Comparison of ENCODE assay signal across 15 cellular contexts in genomic region chr4:48079972-48080391, GRCh38. TPM values are rescaled to one million over a fixed set of nuclear protein-coding genes. Genes with fewer than 3 reads are reported as not detected.
DNase-seq lines count a peak whose midpoint lies in the region; TF ChIP-seq lines count a peak whose summit lies in the region.
"Had no signal": no experiment of that assay in that cellular context is flagged by ENCODE, and none has a peak within 500 bp of the region (broad histone marks: within the 10 kb centered on the region; RNA-seq: fewer than 3 reads in every experiment).

No MANE protein-coding gene starts in this region.

- H3K9me3 ChIP-seq in SK-N-MC (ENCODE audit: low read depth, low read length): no peaks in the 10 kb centered on the region
- H3K9me3 ChIP-seq in hepatocyte (ENCODE audit: low read depth): no peaks in the 10 kb centered on the region
- no peaks in the 10 kb centered on the region for H3K9me3 ChIP-seq in skeletal muscle satellite cell (replicated peaks; ENCODE audit: low read length)
- H3K9me3 ChIP-seq: psoas muscle had no signal

- H3K79me2 ChIP-seq in hepatocyte: no peaks in the 10 kb centered on the region

- peaks cover 53% of the 10 kb centered on the region for H3K4me1 Mint-ChIP-seq in activated naive CD4-positive, alpha-beta T cell treated with anti-CD3 and anti-CD28 coated beads, Interleukin-2, amount 50 U/mL, for 24 hours
- H3K4me1 Mint-ChIP-seq in T-helper 2 cell treated with Interferon-gamma antibody and Interleukin-4, amounts not matched to agents 5 μg/mL and 100 μg/mL, for 36 hours (ENCODE audit: low read depth): peaks cover 8% of the 10 kb centered on the region

- H3K4me3 ChIP-seq in SK-N-MC (peak overlapping the region; percentile 32; the same call in 1 of the 2 replicates), hepatocyte (no peak overlapping the region), skeletal muscle satellite cell (ENCODE audit: low read length) (no peak overlapping the region), H7 (ENCODE audit: insufficient read depth, low read depth, low read length) (no peak overlapping the region)
- H3K4me3 ChIP-seq: psoas muscle had no signal

- no peaks in the 10 kb centered on the region for H3K9me2 ChIP-seq in hepatocyte (replicated peaks; ENCODE audit: insufficient read depth)

- H3K36me3 Mint-ChIP-seq in activated naive CD4-positive, alpha-beta T cell treated with anti-CD3 and anti-CD28 coated beads, Interleukin-2, amount 50 U/mL, for 24 hours: peaks cover 14% of the 10 kb centered on the region
- no peaks in the 10 kb centered on the region for H3K36me3 Mint-ChIP-seq in T-helper 2 cell treated with Interferon-gamma antibody and Interleukin-4, amounts not matched to agents 5 μg/mL and 100 μg/mL, for 36 hours (ENCODE audit: low read depth)

- peak overlapping the region; percentile 24 for H3K4me2 ChIP-seq in hepatocyte
- peak overlapping the region; percentile 22 for H3K4me2 ChIP-seq in skeletal muscle satellite cell (ENCODE audit: low read length)

- TF ChIP-seq CTCF in hepatocyte (IDR thresholded peaks at IDR 0.05; ENCODE audit: poor library complexity): no peak

- H3K9ac ChIP-seq in SK-N-MC (ENCODE audit: insufficient read length) (no peak overlapping the region), skeletal muscle satellite cell (ENCODE audit: low read depth, low read length) (no peak overlapping the region)

- 37% methylated on average over 3 of the region's 3 CpGs for WGBS in hepatocyte (ENCODE audit: low lambda C conversion rate, missing lambda C conversion rate)

- no peak for DNase-seq in activated naive CD4-positive, alpha-beta T cell treated with Interleukin-2 at 50 U/mL for 16 hours
- peak; percentile 47 for DNase-seq in SK-N-MC (ENCODE audit: low read depth, low spot score)
- peak; percentile 20 for DNase-seq in hepatocyte (ENCODE audit: low spot score)
- DNase-seq in T-helper 2 cell treated with Interferon-gamma antibody and Interleukin-4, amounts not matched to agents 5 μg/mL and 100 μg/mL, for 36 hours (ENCODE audit: low spot score): no peak
- DNase-seq in ecto neural progenitor cell (ENCODE audit: low spot score): no peak
- DNase-seq in H7: no peak
- DNase-seq: activated CD8-positive, alpha-beta T cell treated with anti-CD3 and anti-CD28 coated beads for 36 hours; amniotic stem cell; MM.1S; NCI-H82; psoas muscle had no signal

- H3K36me3 ChIP-seq in SK-N-MC (ENCODE audit: insufficient read depth, low read length) (no peaks in the 10 kb centered on the region), hepatocyte (replicated peaks; ENCODE audit: insufficient read depth, low read depth) (no peaks in the 10 kb centered on the region), skeletal muscle satellite cell (ENCODE audit: insufficient read depth, low read length) (no peaks in the 10 kb centered on the region), H7 (replicated peaks; ENCODE audit: control insufficient read depth, insufficient read depth, low read length) (no peaks in the 10 kb centered on the region)

- H2AFZ ChIP-seq in hepatocyte: peak overlapping the region; percentile 29

- no peaks in the 10 kb centered on the region for H3K9me3 Mint-ChIP-seq in activated naive CD4-positive, alpha-beta T cell treated with anti-CD3 and anti-CD28 coated beads, Interleukin-2, amount 50 U/mL, for 24 hours
- H3K9me3 Mint-ChIP-seq in T-helper 2 cell treated with Interferon-gamma antibody and Interleukin-4, amounts not matched to agents 5 μg/mL and 100 μg/mL, for 36 hours: no peaks in the 10 kb centered on the region
- H3K9me3 Mint-ChIP-seq: activated CD8-positive, alpha-beta T cell treated with anti-CD3 and anti-CD28 coated beads for 36 hours; T-helper 1 cell treated with Interleukin-12 subunit alpha and Interleukin-12 subunit beta and Interleukin-4 antibody, amounts not matched to agents 30 μg/mL and 1 μg/mL, for 36 hours had no signal

- H3K27ac Mint-ChIP-seq in activated naive CD4-positive, alpha-beta T cell treated with anti-CD3 and anti-CD28 coated beads, Interleukin-2, amount 50 U/mL, for 24 hours: peak overlapping the region; percentile 79
- H3K27ac Mint-ChIP-seq in T-helper 2 cell treated with Interferon-gamma antibody and Interleukin-4, amounts not matched to agents 5 μg/mL and 100 μg/mL, for 36 hours: no peak overlapping the region
- H3K27ac Mint-ChIP-seq: T-helper 1 cell treated with Interleukin-12 subunit alpha and Interleukin-12 subunit beta and Interleukin-4 antibody, amounts not matched to agents 30 μg/mL and 1 μg/mL, for 36 hours had no signal

- H3K27ac ChIP-seq in SK-N-MC (peak overlapping the region; percentile 23; the same call in 1 of the 2 replicates), hepatocyte (peak overlapping the region; percentile 63)
- H3K27ac ChIP-seq: psoas muscle had no signal

- H3K27me3 ChIP-seq in hepatocyte (no peaks in the 10 kb centered on the region), skeletal muscle satellite cell (ENCODE audit: control insufficient read depth, insufficient read depth, low read length) (peaks cover 3% of the 10 kb centered on the region), H7 (ENCODE audit: control insufficient read depth, insufficient read depth, low read length) (no peaks in the 10 kb centered on the region)

- H3K27me3 Mint-ChIP-seq in activated naive CD4-positive, alpha-beta T cell treated with anti-CD3 and anti-CD28 coated beads, Interleukin-2, amount 50 U/mL, for 24 hours: no peaks in the 10 kb centered on the region
- H3K27me3 Mint-ChIP-seq in T-helper 2 cell treated with Interferon-gamma antibody and Interleukin-4, amounts not matched to agents 5 μg/mL and 100 μg/mL, for 36 hours (ENCODE audit: low read depth): peaks cover 17% of the 10 kb centered on the region
- H3K27me3 Mint-ChIP-seq: activated CD8-positive, alpha-beta T cell treated with anti-CD3 and anti-CD28 coated beads for 36 hours had no signal

- H3K4me3 Mint-ChIP-seq in activated naive CD4-positive, alpha-beta T cell treated with anti-CD3 and anti-CD28 coated beads, Interleukin-2, amount 50 U/mL, for 24 hours: no peak overlapping the region
- no peak overlapping the region for H3K4me3 Mint-ChIP-seq in T-helper 2 cell treated with Interferon-gamma antibody and Interleukin-4, amounts not matched to agents 5 μg/mL and 100 μg/mL, for 36 hours
- H3K4me3 Mint-ChIP-seq: activated CD8-positive, alpha-beta T cell treated with anti-CD3 and anti-CD28 coated beads for 36 hours; T-helper 1 cell treated with Interleukin-12 subunit alpha and Interleukin-12 subunit beta and Interleukin-4 antibody, amounts not matched to agents 30 μg/mL and 1 μg/mL, for 36 hours had no signal

- H4K20me1 ChIP-seq in hepatocyte (ENCODE audit: insufficient read depth, poor library complexity, severe bottlenecking): no peaks in the 10 kb centered on the region

- peaks cover 12% of the 10 kb centered on the region for H3K4me1 ChIP-seq in hepatocyte (ENCODE audit: insufficient read depth)
- peaks cover 13% of the 10 kb centered on the region for H3K4me1 ChIP-seq in skeletal muscle satellite cell (ENCODE audit: control insufficient read depth, insufficient read depth, low read length)
- H3K4me1 ChIP-seq: psoas muscle had no signal

RNA-seq across cellular contexts. Expression of gene TXK, which starts 54.1 kb away (rescaled TPM):
- total RNA-seq in hepatocyte: 0.40 and 1.5 TPM in 2 replicates
- 0.18 and 0.76 TPM in 2 replicates for polyA plus RNA-seq in hepatocyte
- total RNA-seq in skeletal muscle satellite cell (2012; rRNA removed): under 0.01 and 0.22 TPM in 2 replicates
- total RNA-seq in H7 (2014; rRNA removed; shearing (Covaris generic)): not detected in 2 replicates
- polyA plus RNA-seq: AG04450 had no signal

Comparison
In these comparisons a context has a peak if more than half of its experiments do, and no peak if none do; other contexts are left out.
1. DNase-seq: peak in SK-N-MC (single experiment) and hepatocyte (single experiment); none in activated naive CD4-positive, alpha-beta T cell treated with Interleukin-2 at 50 U/mL for 16 hours (single experiment), T-helper 2 cell treated with Interferon-gamma antibody and Interleukin-4, amounts not matched to agents 5 μg/mL and 100 μg/mL, for 36 hours (single experiment), ecto neural progenitor cell (single experiment) and H7 (single experiment).